In genomic region chr17:48375356-48375755, GRCh38 we compare ENCODE assay signal across 16 cellular contexts. TPM values are rescaled to one million over a fixed set of nuclear protein-coding genes. Genes with fewer than 3 reads are reported as not detected.
A peak's percentile ranks its signal among the peaks of the same experiment; 100 is the strongest.
DNase-seq lines count a peak whose midpoint lies in the region; ATAC-seq and TF ChIP-seq lines count a peak whose summit lies in the region.
"Had no signal": no experiment of that assay in that cellular context is flagged by ENCODE, and none has a peak within 500 bp of the region (broad histone marks: within the 10 kb centered on the region; RNA-seq: fewer than 3 reads in every experiment).

No MANE protein-coding gene starts in this region.

- ATAC-seq in GM18511 (IDR thresholded peaks at IDR 0.05; ENCODE audit: unreplicated experiment) = no peak
- no peak for ATAC-seq in HG02852 (IDR thresholded peaks at IDR 0.05; ENCODE audit: unreplicated experiment)

- no peak for TF ChIP-seq CTCF in astrocyte of the spinal cord (IDR thresholded peaks at IDR 0.05; ENCODE audit: low read depth, low read length)

- in situ Hi-C loops in astrocyte of the spinal cord (cut with HindIII; ENCODE audit: low sequenced_read_pairs) = no loop called here
- in situ Hi-C loops in KBM-7 (cut with MboI; ENCODE audit: low pct_unique_long_range_greater_than_20kb, low sequenced_read_pairs) = no loop called here

- H3K4me3 ChIP-seq in astrocyte of the spinal cord (ENCODE audit: low read depth, low read length) = no peak overlapping the region
- H3K4me3 ChIP-seq: colonic mucosa, gastrocnemius medialis, SK-N-MC had no signal

- peak; percentile 50 for DNase-seq in AG08395 (ENCODE audit: low spot score)
- peak; percentile 34 for DNase-seq in H4 (ENCODE audit: low spot score)
- peak; percentile 35 for DNase-seq in astrocyte of the spinal cord (ENCODE audit: low read depth, low spot score)
- peak; percentile 25 for DNase-seq in glomerular visceral epithelial cell (ENCODE audit: extremely low spot score)
- no peak for DNase-seq in KBM-7
- no peak for DNase-seq in NCI-H1436 treated with DMSO at 0.1 percent for 48 hours (lab: John Stamatoyannopoulos, UW)
- DNase-seq: activated B cell treated with CpG ODN at 0.5 μM for 24 hours, anterior cingulate cortex, DMS79, gastrocnemius medialis, retina had no signal

RNA-seq across cellular contexts. Expression of gene SKAP1, which starts 54.7 kb away (rescaled TPM):
- not detected in 2 replicates for total RNA-seq in H4 (2014; rRNA removed; shearing (Covaris generic))
- total RNA-seq: gastrocnemius medialis, PC-3 had no signal

Comparison
In these comparisons a context has a peak if more than half of its experiments do, and no peak if none do; other contexts are left out.
1. DNase-seq: peak in AG08395 (single experiment), H4 (single experiment), astrocyte of the spinal cord (single experiment) and glomerular visceral epithelial cell (single experiment); none in KBM-7 (single experiment) and NCI-H1436 treated with DMSO at 0.1 percent for 48 hours (single experiment).